Comparison of ENCODE assay signal across 10 cellular contexts in genomic region chr16:53465606-53466290, GRCh38. TPM values are rescaled to one million over a fixed set of nuclear protein-coding genes. Genes with fewer than 3 reads are reported as not detected.
DNase-seq lines count a peak whose midpoint lies in the region; ATAC-seq, FAIRE-seq and TF ChIP-seq lines count a peak whose summit lies in the region.
"Had no signal": no experiment of that assay in that cellular context is flagged by ENCODE, and none has a peak within 500 bp of the region (broad histone marks: within the 10 kb centered on the region; RNA-seq: fewer than 3 reads in every experiment).

No MANE protein-coding gene starts in this region.

- H4K20me1 ChIP-seq in endothelial cell of umbilical vein (replicated peaks; ENCODE audit: control insufficient read depth, extremely low read depth, insufficient read depth, low read length), result no peaks in the 10 kb centered on the region
- H4K20me1 ChIP-seq: BLaER1 treated with 17β-estradiol and CSF1 and Interleukin-3, amounts not matched to agents 10 nM and 100 nM had no signal

- no peak for TF ChIP-seq POLR2A in endothelial cell of umbilical vein (IDR thresholded peaks at IDR 0.05; ENCODE audit: low read depth, low read length)

- H3K4me1 Mint-ChIP-seq in activated T-cell treated with anti-CD3 and anti-CD28 coated beads, Interleukin-2, amount 50 U/mL, for 24 hours (ENCODE audit: low read depth), result peaks cover 49% of the 10 kb centered on the region
- H3K4me1 Mint-ChIP-seq in activated T-cell treated with anti-CD3 and anti-CD28 coated beads, Interleukin-2, amount 50 U/mL, for 4 hours (ENCODE audit: low read depth), result peaks cover 38% of the 10 kb centered on the region
- H3K4me1 Mint-ChIP-seq in activated T-helper 1 cell treated with anti-CD3 and anti-CD28 coated beads, Interleukin-12 subunit alpha, Interleukin-12 subunit beta, Interleukin-2, Interleukin-4 antibody, amounts not matched to agents 30 ng/mL and 10 ng/mL and 1 ng/mL, durations not matched to agents 14 hours and 24 hours and 36 hours (ENCODE audit: low read depth), result peaks cover 39% of the 10 kb centered on the region

- CTCF ChIA-PET in RWPE1 (lab: Yijun Ruan, JAX), result interaction anchor here (0.6 kb wide), 1 partner anchor 99 kb away, joined by 3 read pairs; no protein-coding TSS in a partner anchor
- CTCF ChIA-PET in endothelial cell of umbilical vein (lab: Charles Lee), result interaction anchor here (1.0 to 1.4 kb wide), 2 partner anchors 14 to 19 kb away, joined by 3 read pairs; no protein-coding TSS in a partner anchor

- H2AFZ ChIP-seq in endothelial cell of umbilical vein (ENCODE audit: low read depth, low read length), result no peak overlapping the region

- H3K9me3 ChIP-seq in endothelial cell of umbilical vein (replicated peaks; ENCODE audit: control insufficient read depth, insufficient read depth, low read length), result no peaks in the 10 kb centered on the region
- no peaks in the 10 kb centered on the region for H3K9me3 ChIP-seq in small intestine (ENCODE audit: control insufficient read depth, low read depth)
- H3K9me3 ChIP-seq: BLaER1 treated with 17β-estradiol and CSF1 and Interleukin-3, amounts not matched to agents 10 nM and 100 nM had no signal

- peaks cover 95% of the 10 kb centered on the region for H3K36me3 Mint-ChIP-seq in activated T-cell treated with anti-CD3 and anti-CD28 coated beads, Interleukin-2, amount 50 U/mL, for 24 hours (ENCODE audit: low read depth)
- H3K36me3 Mint-ChIP-seq in activated T-cell treated with anti-CD3 and anti-CD28 coated beads, Interleukin-2, amount 50 U/mL, for 4 hours (ENCODE audit: insufficient read depth), result peaks cover 34% of the 10 kb centered on the region
- H3K36me3 Mint-ChIP-seq in activated T-helper 1 cell treated with anti-CD3 and anti-CD28 coated beads, Interleukin-12 subunit alpha, Interleukin-12 subunit beta, Interleukin-2, Interleukin-4 antibody, amounts not matched to agents 30 ng/mL and 10 ng/mL and 1 ng/mL, durations not matched to agents 14 hours and 24 hours and 36 hours (ENCODE audit: low read depth), result peaks cover 36% of the 10 kb centered on the region

- H3K4me3 Mint-ChIP-seq in activated T-cell treated with anti-CD3 and anti-CD28 coated beads, Interleukin-2, amount 50 U/mL, for 24 hours, result no peak overlapping the region
- H3K4me3 Mint-ChIP-seq in activated T-cell treated with anti-CD3 and anti-CD28 coated beads, Interleukin-2, amount 50 U/mL, for 4 hours, result no peak overlapping the region
- no peak overlapping the region for H3K4me3 Mint-ChIP-seq in activated T-helper 1 cell treated with anti-CD3 and anti-CD28 coated beads, Interleukin-12 subunit alpha, Interleukin-12 subunit beta, Interleukin-2, Interleukin-4 antibody, amounts not matched to agents 30 ng/mL and 10 ng/mL and 1 ng/mL, durations not matched to agents 14 hours and 24 hours and 36 hours

- H3K27ac ChIP-seq in RWPE1, result no peak overlapping the region
- no peak overlapping the region for H3K27ac ChIP-seq in endothelial cell of umbilical vein (ENCODE audit: insufficient read depth, low read depth, low read length)
- H3K27ac ChIP-seq in small intestine (ENCODE audit: low read depth in 1 of 2, low read length in 1 of 2), result no peak overlapping the region
- H3K27ac ChIP-seq: BLaER1 treated with 17β-estradiol and CSF1 and Interleukin-3, amounts not matched to agents 10 nM and 100 nM had no signal

- H3K27me3 Mint-ChIP-seq in activated T-cell treated with anti-CD3 and anti-CD28 coated beads, Interleukin-2, amount 50 U/mL, for 24 hours, result no peaks in the 10 kb centered on the region
- H3K27me3 Mint-ChIP-seq in activated T-cell treated with anti-CD3 and anti-CD28 coated beads, Interleukin-2, amount 50 U/mL, for 4 hours (ENCODE audit: low read depth), result no peaks in the 10 kb centered on the region
- H3K27me3 Mint-ChIP-seq in activated T-helper 1 cell treated with anti-CD3 and anti-CD28 coated beads, Interleukin-12 subunit alpha, Interleukin-12 subunit beta, Interleukin-2, Interleukin-4 antibody, amounts not matched to agents 30 ng/mL and 10 ng/mL and 1 ng/mL, durations not matched to agents 14 hours and 24 hours and 36 hours (ENCODE audit: insufficient read depth), result no peaks in the 10 kb centered on the region

- H3K27ac Mint-ChIP-seq in activated T-cell treated with anti-CD3 and anti-CD28 coated beads, Interleukin-2, amount 50 U/mL, for 24 hours, result peak overlapping the region; percentile 56
- no peak overlapping the region for H3K27ac Mint-ChIP-seq in activated T-helper 1 cell treated with anti-CD3 and anti-CD28 coated beads, Interleukin-12 subunit alpha, Interleukin-12 subunit beta, Interleukin-2, Interleukin-4 antibody, amounts not matched to agents 30 ng/mL and 10 ng/mL and 1 ng/mL, durations not matched to agents 14 hours and 24 hours and 36 hours

- H3K9me1 ChIP-seq in endothelial cell of umbilical vein (replicated peaks; ENCODE audit: control insufficient read depth, extremely low read depth, insufficient read depth, low read length), result no peaks in the 10 kb centered on the region

- no TSS peak for BruUV-seq in endothelial cell of umbilical vein (replicated peaks; lab: Mats Ljungman, UMichigan)

- peaks cover 6% of the 10 kb centered on the region for H3K4me1 ChIP-seq in endothelial cell of umbilical vein (ENCODE audit: control insufficient read depth, extremely low read depth, insufficient read depth, low read length)
- no peaks in the 10 kb centered on the region for H3K4me1 ChIP-seq in small intestine (ENCODE audit: control insufficient read depth in 2 of 2, insufficient read depth in 1 of 2, low read depth in 1 of 2, low read length in 1 of 2)

- dilution Hi-C loops in endothelial cell of umbilical vein (cut with MboI; ENCODE audit: extremely low pct_ligation_motif_present, low sequenced_read_pairs), result no loop called here

- FAIRE-seq in endothelial cell of umbilical vein (lab: Jason Lieb, UNC), result peak; percentile 85
- no peak for FAIRE-seq in small intestine (lab: Jason Lieb, UNC)

- no peak for ATAC-seq in activated T-cell treated with anti-CD3 and anti-CD28 coated beads, Interleukin-2, amount 50 U/mL, for 4 hours
- no peak for ATAC-seq in HG03108 (IDR thresholded peaks at IDR 0.05; ENCODE audit: unreplicated experiment)

- H3K36me3 ChIP-seq in endothelial cell of umbilical vein (ENCODE audit: control insufficient read depth in 2 of 2, extremely low read depth in 1 of 2, insufficient read depth in 2 of 2, low read length in 2 of 2) (peaks cover 5 to 7% of the 10 kb centered on the region in 2 experiments), small intestine (ENCODE audit: control insufficient read depth in 2 of 2, insufficient read depth in 2 of 2, low read length in 2 of 2) (peaks cover 15 to 16% of the 10 kb centered on the region in 2 donors)

- H3K9me3 Mint-ChIP-seq in activated T-cell treated with anti-CD3 and anti-CD28 coated beads, Interleukin-2, amount 50 U/mL, for 24 hours, result no peaks in the 10 kb centered on the region
- no peaks in the 10 kb centered on the region for H3K9me3 Mint-ChIP-seq in activated T-cell treated with anti-CD3 and anti-CD28 coated beads, Interleukin-2, amount 50 U/mL, for 4 hours
- H3K9me3 Mint-ChIP-seq in activated T-helper 1 cell treated with anti-CD3 and anti-CD28 coated beads, Interleukin-12 subunit alpha, Interleukin-12 subunit beta, Interleukin-2, Interleukin-4 antibody, amounts not matched to agents 30 ng/mL and 10 ng/mL and 1 ng/mL, durations not matched to agents 14 hours and 24 hours and 36 hours, result no peaks in the 10 kb centered on the region

- POLR2A ChIA-PET in RWPE1 (lab: Yijun Ruan, JAX; ENCODE audit: low non-redundant PET) (no interaction called here), endothelial cell of umbilical vein (lab: Charles Lee) (interaction anchor here (0.6 kb wide), 1 partner anchor 77 kb away, joined by 11 read pairs; no protein-coding TSS in a partner anchor)

- no peaks in the 10 kb centered on the region for H3K79me2 ChIP-seq in endothelial cell of umbilical vein (ENCODE audit: control insufficient read depth, insufficient read depth, low read length)

- H3K27me3 ChIP-seq in endothelial cell of umbilical vein (ENCODE audit: control insufficient read depth in 2 of 2, insufficient read depth in 2 of 2, low read length in 2 of 2) (no peaks in the 10 kb centered on the region), small intestine (ENCODE audit: control insufficient read depth in 2 of 2, insufficient read depth in 2 of 2, low read length in 2 of 2) (no peaks in the 10 kb centered on the region)
- H3K27me3 ChIP-seq: BLaER1 treated with 17β-estradiol and CSF1 and Interleukin-3, amounts not matched to agents 10 nM and 100 nM had no signal

- H3K4me3 ChIP-seq in endothelial cell of umbilical vein (replicated peaks in 1 of 3; ENCODE audit: insufficient read depth in 1 of 3, low read depth in 1 of 3, low read length in 3 of 3) (no peak overlapping the region), small intestine (ENCODE audit: low read depth in 1 of 2, low read length in 2 of 2) (no peak overlapping the region)
- H3K4me3 ChIP-seq: BLaER1 treated with 17β-estradiol and CSF1 and Interleukin-3, amounts not matched to agents 10 nM and 100 nM had no signal

- 60 to 66% (median 63%) methylated on average over 6 of the region's 6 CpGs for WGBS in small intestine, 3 donors

- TF ChIP-seq CTCF in RWPE1 (conservative IDR thresholded peaks at IDR 0.05; ENCODE audit: low read depth) (no peak), endothelial cell of umbilical vein (IDR thresholded peaks at IDR 0.05; ENCODE audit: extremely low read depth in 1 of 2, insufficient read depth in 1 of 2, low read depth in 1 of 2, low read length in 2 of 2) (no peak)

- H3K4me2 ChIP-seq in endothelial cell of umbilical vein (ENCODE audit: insufficient read depth, low read length), result no peak overlapping the region

- DNase-seq in activated T-cell treated with anti-CD3 and anti-CD28 coated beads, Interleukin-2, amount 50 U/mL, for 24 hours, result no peak
- DNase-seq in activated T-cell treated with anti-CD3 and anti-CD28 coated beads, Interleukin-2, amount 50 U/mL, for 4 hours, result no peak
- DNase-seq in RWPE1 (ENCODE audit: low spot score), result peak; percentile 33
- DNase-seq in endothelial cell of umbilical vein (ENCODE audit: low read depth, low spot score), result peak; percentile 83
- peak; percentile 49 for DNase-seq in small intestine
- DNase-seq in NCI-H510A (lab: John Stamatoyannopoulos, UW), result no peak
- DNase-seq in activated T-helper 1 cell treated with anti-CD3 and anti-CD28 coated beads, Interleukin-12 subunit alpha, Interleukin-12 subunit beta, Interleukin-2, Interleukin-4 antibody, amounts not matched to agents 30 ng/mL and 10 ng/mL and 1 ng/mL, durations not matched to agents 14 hours and 24 hours and 36 hours (ENCODE audit: low spot score), result no peak
- DNase-seq: NCI-H774 had no signal

- intact Hi-C loops in endothelial cell of umbilical vein (cut with micrococcal nuclease), result no loop called here
- intact Hi-C loops in activated T-helper 1 cell treated with anti-CD3 and anti-CD28 coated beads, Interleukin-12 subunit alpha, Interleukin-12 subunit beta, Interleukin-2, Interleukin-4 antibody, amounts not matched to agents 30 ng/mL and 10 ng/mL and 1 ng/mL, durations not matched to agents 14 hours and 24 hours and 36 hours (cut with micrococcal nuclease), result no loop called here

- no peak overlapping the region for H3K9ac ChIP-seq in endothelial cell of umbilical vein (replicated peaks; ENCODE audit: extremely low read depth, insufficient read depth, low read length)
- H3K9ac ChIP-seq: BLaER1 treated with 17β-estradiol and CSF1 and Interleukin-3, amounts not matched to agents 10 nM and 100 nM had no signal

RNA-seq across cellular contexts. Expression of gene RBL2, which starts 31.5 kb away (rescaled TPM):
- total RNA-seq in activated T-cell treated with anti-CD3 and anti-CD28 coated beads, Interleukin-2, amount 50 U/mL, for 4 hours, result 10 to 100 TPM; 26.6 to 31.6 (median 29.8) TPM
- total RNA-seq in endothelial cell of umbilical vein, result 30.7 and 34.1 TPM in 2 replicates
- polyA plus RNA-seq in endothelial cell of umbilical vein, result 21.3 and 22.5 TPM in 2 replicates
- 16.5 and 19.7 TPM in 2 replicates for polyA plus RNA-seq in endothelial cell of umbilical vein (2011; cell fraction: cytosol; rRNA removed)
- 167 and 205 TPM in 2 replicates for polyA plus RNA-seq in endothelial cell of umbilical vein (2011; cell fraction: nucleus; rRNA removed)
- 22.6 and 28.5 TPM in 2 replicates for polyA plus RNA-seq in endothelial cell of umbilical vein (2012)
- 37.4 and 41.2 TPM in 2 replicates for polyA minus RNA-seq in endothelial cell of umbilical vein
- 19.7 TPM for polyA minus RNA-seq in endothelial cell of umbilical vein (2011; cell fraction: cytosol; rRNA and poly(A)+ RNA removed)
- polyA minus RNA-seq in endothelial cell of umbilical vein (2011; cell fraction: nucleus; rRNA and poly(A)+ RNA removed), result 38.1 and 50.2 TPM in 2 replicates
- polyA plus RNA-seq in small intestine, result 10 to 100 TPM; 20.5 to 33.8 (median 23.3) TPM
- total RNA-seq in activated T-helper 1 cell treated with anti-CD3 and anti-CD28 coated beads, Interleukin-12 subunit alpha, Interleukin-12 subunit beta, Interleukin-2, Interleukin-4 antibody, amounts not matched to agents 30 ng/mL and 10 ng/mL and 1 ng/mL, durations not matched to agents 14 hours and 24 hours and 36 hours, result 61.5 and 66.1 TPM in 2 replicates

RNA-seq across cellular contexts. Expression of gene AKTIP, which starts 37.3 kb away (rescaled TPM):
- 10 to 100 TPM; 22.9 to 28.6 (median 24.5) TPM for total RNA-seq in activated T-cell treated with anti-CD3 and anti-CD28 coated beads, Interleukin-2, amount 50 U/mL, for 4 hours
- total RNA-seq in endothelial cell of umbilical vein, result 29.1 and 32.7 TPM in 2 replicates
- 22.2 and 25.1 TPM in 2 replicates for polyA plus RNA-seq in endothelial cell of umbilical vein
- 28.2 TPM in 2 replicates for polyA plus RNA-seq in endothelial cell of umbilical vein (2011; cell fraction: cytosol; rRNA removed)
- polyA plus RNA-seq in endothelial cell of umbilical vein (2011; cell fraction: nucleus; rRNA removed), result 48.9 and 50.9 TPM in 2 replicates
- polyA plus RNA-seq in endothelial cell of umbilical vein (2012), result 32.0 and 40.1 TPM in 2 replicates
- polyA minus RNA-seq in endothelial cell of umbilical vein, result 31.6 and 34.5 TPM in 2 replicates
- polyA minus RNA-seq in endothelial cell of umbilical vein (2011; cell fraction: cytosol; rRNA and poly(A)+ RNA removed), result 10.1 TPM
- polyA minus RNA-seq in endothelial cell of umbilical vein (2011; cell fraction: nucleus; rRNA and poly(A)+ RNA removed), result 16.4 and 22.7 TPM in 2 replicates
- polyA plus RNA-seq in small intestine, result 10 to 100 TPM; 15.8 to 29.5 (median 20.0) TPM
- total RNA-seq in activated T-helper 1 cell treated with anti-CD3 and anti-CD28 coated beads, Interleukin-12 subunit alpha, Interleukin-12 subunit beta, Interleukin-2, Interleukin-4 antibody, amounts not matched to agents 30 ng/mL and 10 ng/mL and 1 ng/mL, durations not matched to agents 14 hours and 24 hours and 36 hours, result 16.6 and 16.9 TPM in 2 replicates

Comparison
In these comparisons a context has a peak if more than half of its experiments do, and no peak if none do; other contexts are left out.
1. DNase-seq: peak in RWPE1 (single experiment), endothelial cell of umbilical vein (single experiment) and small intestine (single experiment); none in activated T-cell treated with anti-CD3 and anti-CD28 coated beads, Interleukin-2, amount 50 U/mL, for 24 hours (single experiment), activated T-cell treated with anti-CD3 and anti-CD28 coated beads, Interleukin-2, amount 50 U/mL, for 4 hours (single experiment), NCI-H510A (single experiment) and activated T-helper 1 cell treated with anti-CD3 and anti-CD28 coated beads, Interleukin-12 subunit alpha, Interleukin-12 subunit beta, Interleukin-2, Interleukin-4 antibody, amounts not matched to agents 30 ng/mL and 10 ng/mL and 1 ng/mL, durations not matched to agents 14 hours and 24 hours and 36 hours (single experiment).